ENCODE assay signal across 12 cellular contexts in genomic region chr2:33205693-33206434, GRCh38.
DNase-seq lines count a peak whose midpoint lies in the region; ATAC-seq and TF ChIP-seq lines count a peak whose summit lies in the region.
"Had no signal": no experiment of that assay in that cellular context is flagged by ENCODE, and none has a peak within 500 bp of the region (broad histone marks: within the 10 kb centered on the region; RNA-seq: fewer than 3 reads in every experiment).

No MANE protein-coding gene starts in this region.

- H3K4me3 ChIP-seq in GM06990 (replicated peaks; ENCODE audit: low read depth, low read length), result no peak overlapping the region
- no peak overlapping the region for H3K4me3 ChIP-seq in mammary epithelial cell (replicated peaks in 1 of 3; ENCODE audit: insufficient read depth in 1 of 3, low read depth in 2 of 3, low read length in 3 of 3)

- ATAC-seq in GM19328 (IDR thresholded peaks at IDR 0.05; ENCODE audit: unreplicated experiment) (peak; percentile 92), HG02763 (IDR thresholded peaks at IDR 0.05; ENCODE audit: unreplicated experiment) (peak; percentile 89), HG03520 (IDR thresholded peaks at IDR 0.05; ENCODE audit: unreplicated experiment) (peak; percentile 90)
- ATAC-seq: activated CD8-positive, alpha-beta T cell treated with anti-CD3 and anti-CD28 coated beads for 36 hours; esophagus mucosa had no signal

- H3K9me3 ChIP-seq in mammary epithelial cell (replicated peaks; ENCODE audit: insufficient read depth, low read length), result no peaks in the 10 kb centered on the region

- H3K4me1 ChIP-seq in mammary epithelial cell (ENCODE audit: insufficient read depth, low read length), result peaks cover 13% of the 10 kb centered on the region

- no peak overlapping the region for H3K4me2 ChIP-seq in mammary epithelial cell (ENCODE audit: insufficient read depth, low read depth, low read length)

- peak; percentile 48 for DNase-seq in GM06990 (ENCODE audit: extremely low read depth, insufficient read length)
- no peak for DNase-seq in NCI-H1694 (lab: John Stamatoyannopoulos, UW)
- DNase-seq in SKM-1 (lab: John Stamatoyannopoulos, UW; ENCODE audit: unreplicated experiment), result no peak
- no peak for DNase-seq in mammary epithelial cell
- DNase-seq in T-helper 1 cell, result no peak
- DNase-seq: activated CD8-positive, alpha-beta T cell treated with anti-CD3 and anti-CD28 coated beads for 36 hours; amygdala; posterior cingulate gyrus had no signal

- dilution Hi-C loops in mammary epithelial cell (cut with HindIII; ENCODE audit: low sequenced_read_pairs), result no loop called here

- TF ChIP-seq CTCF in GM06990 (IDR thresholded peaks at IDR 0.05; ENCODE audit: insufficient read depth, low read length, poor library complexity, severe bottlenecking), result no peak
- no peak for TF ChIP-seq CTCF in mammary epithelial cell (conservative IDR thresholded peaks at IDR 0.05 in 1 of 2, IDR thresholded peaks at IDR 0.05 in 1 of 2; ENCODE audit: extremely low read depth in 1 of 2, insufficient read depth in 1 of 2, low read depth in 1 of 2, low read length in 2 of 2)

- H3K27ac ChIP-seq in mammary epithelial cell (ENCODE audit: insufficient read depth, low read depth, low read length), result no peak overlapping the region

- 92% methylated on average over 1 of the region's 1 CpG for WGBS in mammary epithelial cell (ENCODE audit: low coverage, missing lambda C conversion rate)

- H3K79me2 ChIP-seq in mammary epithelial cell (ENCODE audit: insufficient read depth, low read length), result no peaks in the 10 kb centered on the region

- H3K9ac ChIP-seq in mammary epithelial cell (ENCODE audit: insufficient read depth, low read length), result no peak overlapping the region

- no peaks in the 10 kb centered on the region for H4K20me1 ChIP-seq in mammary epithelial cell (ENCODE audit: insufficient read depth, low read length)

- intact Hi-C loops in mammary epithelial cell (cut with micrococcal nuclease), result no loop called here

- BruUV-seq in mammary epithelial cell (replicated peaks; lab: Mats Ljungman, UMichigan), result no TSS peak

- in situ Hi-C loops in mammary epithelial cell (cut with MboI; ENCODE audit: low sequenced_read_pairs in 2 of 2), result no loop called here

- no peak overlapping the region for H2AFZ ChIP-seq in mammary epithelial cell (ENCODE audit: low read depth, low read length)

- no peaks in the 10 kb centered on the region for H3K36me3 ChIP-seq in GM06990 (ENCODE audit: control insufficient read depth, insufficient read depth, low read length)
- no peaks in the 10 kb centered on the region for H3K36me3 ChIP-seq in mammary epithelial cell (ENCODE audit: insufficient read depth, low read length)

- H3K27me3 ChIP-seq in GM06990 (replicated peaks; ENCODE audit: control insufficient read depth, insufficient read depth, low read length) (peaks cover 2% of the 10 kb centered on the region; the same call in 1 of the 2 replicates), mammary epithelial cell (ENCODE audit: insufficient read depth, low read length) (no peaks in the 10 kb centered on the region)

- CTCF ChIA-PET in mammary epithelial cell (lab: Charles Lee; ENCODE audit: low non-redundant PET), result no interaction called here
